In the genomic region with DNA sequence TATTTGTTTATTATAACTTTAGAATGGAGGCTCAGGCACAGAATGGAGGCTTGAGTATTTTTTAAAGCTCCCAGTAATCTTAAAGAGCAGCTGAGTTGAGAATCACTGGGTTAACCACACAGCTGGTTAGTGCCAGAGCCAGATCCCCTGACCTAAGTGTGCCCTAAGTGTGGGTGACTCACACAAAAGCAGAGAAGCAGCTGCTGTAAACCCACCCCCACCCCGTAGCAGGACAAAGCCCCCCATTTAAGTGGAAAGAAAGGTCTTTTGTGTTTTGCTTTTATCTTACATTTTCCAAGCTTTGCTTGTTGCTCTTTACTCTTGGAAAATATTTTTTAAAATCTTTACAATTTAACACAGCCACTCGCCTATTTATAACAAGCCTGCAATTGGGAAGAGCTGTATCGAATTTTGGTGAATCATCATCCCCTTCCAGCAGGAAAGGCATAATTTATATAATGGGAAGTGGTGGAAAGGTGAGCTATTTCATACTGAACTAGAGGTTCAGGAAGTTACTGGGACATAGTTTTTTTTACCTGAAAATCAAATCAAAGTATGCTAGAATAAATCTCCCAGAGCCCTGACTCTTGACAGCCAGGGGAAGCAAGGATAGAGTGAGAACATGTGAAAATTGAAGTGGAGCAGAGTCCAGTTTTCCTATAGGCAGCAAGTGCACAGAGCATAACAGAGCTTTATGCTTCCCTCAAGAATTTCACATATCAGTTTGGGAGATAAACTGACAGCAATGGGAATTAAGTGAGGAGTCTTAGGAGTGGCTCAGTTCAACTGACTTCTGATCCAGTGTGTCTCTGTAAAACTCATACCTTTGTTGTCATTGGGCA, we compare ENCODE assay signal across 11 cellular contexts.
DNase-seq lines count a peak whose midpoint lies in the region; TF ChIP-seq lines count a peak whose summit lies in the region.
"Had no signal": no experiment of that assay in that cellular context is flagged by ENCODE, and none has a peak within 500 bp of the region (broad histone marks: within the 10 kb centered on the region; RNA-seq: fewer than 3 reads in every experiment).

No MANE protein-coding gene starts in this region.

- intact Hi-C loops in activated CD4-positive, alpha-beta T cell treated with anti-CD3 and anti-CD28 coated beads, Interleukin-2, amount 10 ng/mL, durations not matched to agents 24 days and 14 days (cut with micrococcal nuclease): no loop called here
- intact Hi-C loops in adrenal gland (cut with DNase I): no loop called here

- POLR2A ChIA-PET in HEK293T (lab: Yijun Ruan, JAX): interaction anchor here (1.1 kb wide), 1 partner anchor 12 kb away, joined by 3 read pairs; no protein-coding TSS in a partner anchor

- no peaks in the 10 kb centered on the region for H3K4me1 ChIP-seq in adrenal gland (replicated peaks in 1 of 2)
- H3K4me1 ChIP-seq: left ventricle myocardium inferior had no signal

- DNase-seq in HT-29 (ENCODE audit: low spot score) (peak; percentile 11), astrocyte of the hippocampus (ENCODE audit: low read depth, low spot score) (peak; percentile 78), inferior parietal cortex (ENCODE audit: extremely low spot score) (peak; percentile 22), substantia nigra (lab: John Stamatoyannopoulos, UW) (peak in 25 of 49 donors; percentile 2 to 35 (median 9)), HEK293T (ENCODE audit: extremely low spot score) (no peak), adrenal gland (no peak)
- DNase-seq in activated CD4-positive, alpha-beta T cell treated with anti-CD3 and anti-CD28 coated beads, Interleukin-2, amount 10 ng/mL, durations not matched to agents 24 days and 14 days: no peak
- DNase-seq: cerebellar nuclear complex, left ventricle myocardium inferior, SHP77 treated with DMSO at 0.1 percent for 48 hours had no signal

- no peaks in the 10 kb centered on the region for H3K27me3 ChIP-seq in adrenal gland

- H3K36me3 Mint-ChIP-seq in activated CD4-positive, alpha-beta T cell treated with anti-CD3 and anti-CD28 coated beads, Interleukin-2, amount 10 ng/mL, durations not matched to agents 24 days and 14 days (ENCODE audit: low read depth): no peaks in the 10 kb centered on the region

- no peak overlapping the region for H3K27ac Mint-ChIP-seq in activated CD4-positive, alpha-beta T cell treated with anti-CD3 and anti-CD28 coated beads, Interleukin-2, amount 10 ng/mL, durations not matched to agents 24 days and 14 days

- H3K27ac ChIP-seq in substantia nigra (ENCODE audit: low read depth, low read length, poor library complexity, severe bottlenecking) (peak overlapping the region; percentile 40), adrenal gland (no peak overlapping the region)
- H3K27ac ChIP-seq: left ventricle myocardium inferior, thoracic aorta had no signal

- no peaks in the 10 kb centered on the region for H3K9me3 ChIP-seq in adrenal gland (replicated peaks in 1 of 3)
- H3K9me3 ChIP-seq: left ventricle myocardium inferior, thoracic aorta had no signal

- no peaks in the 10 kb centered on the region for H3K4me1 Mint-ChIP-seq in activated CD4-positive, alpha-beta T cell treated with anti-CD3 and anti-CD28 coated beads, Interleukin-2, amount 10 ng/mL, durations not matched to agents 24 days and 14 days

- no peak overlapping the region for H3K4me3 ChIP-seq in adrenal gland
- H3K4me3 ChIP-seq: left ventricle myocardium inferior, thoracic aorta had no signal

- 26 to 40% (median 30%) methylated on average over 3 of the region's 3 CpGs for WGBS in adrenal gland, 4 donors

- no peak for TF ChIP-seq CTCF in adrenal gland (IDR thresholded peaks at IDR 0.05)

- H3K9me3 Mint-ChIP-seq in activated CD4-positive, alpha-beta T cell treated with anti-CD3 and anti-CD28 coated beads, Interleukin-2, amount 10 ng/mL, durations not matched to agents 24 days and 14 days: peaks cover 3% of the 10 kb centered on the region

- H3K27me3 Mint-ChIP-seq in activated CD4-positive, alpha-beta T cell treated with anti-CD3 and anti-CD28 coated beads, Interleukin-2, amount 10 ng/mL, durations not matched to agents 24 days and 14 days: no peaks in the 10 kb centered on the region

- no peak overlapping the region for H3K4me3 Mint-ChIP-seq in activated CD4-positive, alpha-beta T cell treated with anti-CD3 and anti-CD28 coated beads, Interleukin-2, amount 10 ng/mL, durations not matched to agents 24 days and 14 days

- H3K36me3 ChIP-seq in adrenal gland (replicated peaks in 1 of 2): no peaks in the 10 kb centered on the region
- H3K36me3 ChIP-seq: left ventricle myocardium inferior, thoracic aorta had no signal

- no peak for TF ChIP-seq POLR2A in adrenal gland (IDR thresholded peaks at IDR 0.05)

- CTCF ChIA-PET in HEK293T (lab: Yijun Ruan, JAX): no interaction called here

TF ChIP-seq in HEK293T, 16 proteins besides CTCF, POLR2A, EP300 and RAD21:
- TF ChIP-seq TARDBP (IDR thresholded peaks at IDR 0.05) (no peak), HDGF (IDR thresholded peaks at IDR 0.05; ENCODE audit: borderline replicate concordance) (no peak), ARNT (IDR thresholded peaks at IDR 0.05) (no peak), L3MBTL2 (conservative IDR thresholded peaks at IDR 0.05) (no peak), SP1 (IDR thresholded peaks at IDR 0.05) (no peak), NFRKB (IDR thresholded peaks at IDR 0.05) (no peak), FOXA1 (IDR thresholded peaks at IDR 0.05) (no peak), FOXK2 (IDR thresholded peaks at IDR 0.05) (no peak), ZNF384 (IDR thresholded peaks at IDR 0.05) (no peak), SUZ12 (IDR thresholded peaks at IDR 0.05) (no peak), ELF4 (IDR thresholded peaks at IDR 0.05) (no peak), FOXM1 (IDR thresholded peaks at IDR 0.05; ENCODE audit: borderline replicate concordance) (no peak), BHLHE40 (IDR thresholded peaks at IDR 0.05; ENCODE audit: borderline replicate concordance) (no peak), CTBP1 (IDR thresholded peaks at IDR 0.05; ENCODE audit: borderline replicate concordance) (no peak), LEF1 (IDR thresholded peaks at IDR 0.05; ENCODE audit: borderline replicate concordance) (no peak)
- TF ChIP-seq, protein P1, sequence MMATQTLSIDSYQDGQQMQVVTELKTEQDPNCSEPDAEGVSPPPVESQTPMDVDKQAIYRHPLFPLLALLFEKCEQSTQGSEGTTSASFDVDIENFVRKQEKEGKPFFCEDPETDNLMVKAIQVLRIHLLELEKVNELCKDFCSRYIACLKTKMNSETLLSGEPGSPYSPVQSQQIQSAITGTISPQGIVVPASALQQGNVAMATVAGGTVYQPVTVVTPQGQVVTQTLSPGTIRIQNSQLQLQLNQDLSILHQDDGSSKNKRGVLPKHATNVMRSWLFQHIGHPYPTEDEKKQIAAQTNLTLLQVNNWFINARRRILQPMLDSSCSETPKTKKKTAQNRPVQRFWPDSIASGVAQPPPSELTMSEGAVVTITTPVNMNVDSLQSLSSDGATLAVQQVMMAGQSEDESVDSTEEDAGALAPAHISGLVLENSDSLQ (IDR thresholded peaks at IDR 0.05): no peak
TF ChIP-seq in HEK293T: peak in this region for 0.

Comparison
In these comparisons a context has a peak if more than half of its experiments do, and no peak if none do; other contexts are left out.
1. DNase-seq: peak in HT-29 (single experiment), astrocyte of the hippocampus (single experiment), inferior parietal cortex (single experiment) and substantia nigra (25 of 49); none in activated CD4-positive, alpha-beta T cell treated with anti-CD3 and anti-CD28 coated beads, Interleukin-2, amount 10 ng/mL, durations not matched to agents 24 days and 14 days (single experiment), HEK293T (single experiment) and adrenal gland (0 of 7).